Comparison of ENCODE assay signal across 8 cellular contexts in the genomic region with DNA sequence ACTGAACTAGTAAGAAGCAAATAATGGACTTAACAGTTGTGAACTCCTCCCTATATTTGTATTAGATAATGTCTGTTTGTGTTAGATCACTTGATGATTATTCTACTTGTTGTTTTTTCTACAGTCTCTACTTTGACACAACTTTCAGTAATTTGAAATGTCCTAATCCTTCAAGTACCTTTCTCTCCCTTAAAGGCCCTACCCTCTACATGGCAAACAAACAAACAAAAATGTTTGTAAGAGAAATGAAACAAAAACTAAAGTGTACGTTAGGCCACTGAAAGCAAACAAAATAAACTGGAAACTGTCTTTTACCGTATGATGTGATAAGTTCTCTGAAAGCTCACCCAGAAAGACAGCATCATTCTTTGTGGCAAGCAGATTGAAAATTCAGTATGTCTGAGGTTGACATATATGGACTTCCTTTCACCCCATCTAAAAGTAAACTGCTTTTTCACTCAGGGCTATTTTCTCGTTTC.
DNase-seq lines count a peak whose midpoint lies in the region; ATAC-seq and TF ChIP-seq lines count a peak whose summit lies in the region.

No MANE protein-coding gene starts in this region.

- H3K9me2 ChIP-seq in GM23338 (ENCODE audit: insufficient read depth), result no peaks in the 10 kb centered on the region

- H3K4me1 Mint-ChIP-seq in GM23338 (no peaks in the 10 kb centered on the region), T-helper 17 cell (peaks cover 17% of the 10 kb centered on the region)

- no peaks in the 10 kb centered on the region for H3K4me1 ChIP-seq in GM23338 (ENCODE audit: insufficient read depth)
- peaks cover 0 to 12% of the 10 kb centered on the region in 2 donors for H3K4me1 ChIP-seq in left lung

- H3K4me3 ChIP-seq in GM23338 (no peak overlapping the region), left lung (no peak overlapping the region)
- H3K4me3 ChIP-seq in Jurkat, Clone E6-1 (ENCODE audit: low read length), result no peak overlapping the region

- H3K9me3 ChIP-seq in left lung (no peaks in the 10 kb centered on the region), T-helper 17 cell (ENCODE audit: control insufficient read depth, low read length, poor library complexity, severe bottlenecking) (no peaks in the 10 kb centered on the region)

- H3K79me2 ChIP-seq in GM23338 (replicated peaks; ENCODE audit: insufficient read depth), result no peaks in the 10 kb centered on the region

- H3K36me3 Mint-ChIP-seq in GM23338 (ENCODE audit: low read depth), result no peaks in the 10 kb centered on the region
- no peaks in the 10 kb centered on the region for H3K36me3 Mint-ChIP-seq in T-helper 17 cell (ENCODE audit: low read depth)

- H4K20me1 ChIP-seq in GM23338 (replicated peaks; ENCODE audit: insufficient read depth), result no peaks in the 10 kb centered on the region

- H2AFZ ChIP-seq in GM23338, result no peak overlapping the region

- H3K9me3 Mint-ChIP-seq in GM23338, result no peaks in the 10 kb centered on the region

- intact Hi-C loops in left lung (cut with DNase I), result no loop called here

- H3K4me3 Mint-ChIP-seq in GM23338 (no peak overlapping the region), T-helper 17 cell (no peak overlapping the region)

- no peaks in the 10 kb centered on the region for H3F3A ChIP-seq in GM23338 (replicated peaks; ENCODE audit: low read depth)

- H3K27ac ChIP-seq in GM23338 (ENCODE audit: low read depth) (no peak overlapping the region), left lung (no peak overlapping the region)

- no peaks in the 10 kb centered on the region for H3K36me3 ChIP-seq in GM23338 (ENCODE audit: insufficient read depth)
- no peaks in the 10 kb centered on the region for H3K36me3 ChIP-seq in left lung

- H3K27me3 ChIP-seq in GM23338 (ENCODE audit: insufficient read depth), result no peaks in the 10 kb centered on the region
- H3K27me3 ChIP-seq in left lung, result no peaks in the 10 kb centered on the region

- H3K27me3 Mint-ChIP-seq in GM23338 (ENCODE audit: insufficient read depth, low read depth, poor library complexity) (no peaks in the 10 kb centered on the region), T-helper 17 cell (no peaks in the 10 kb centered on the region)

- H3K27ac Mint-ChIP-seq in GM23338 (peak overlapping the region; percentile 67; the same call in 1 of the 2 replicates), T-helper 17 cell (no peak overlapping the region)

- ATAC-seq in GM18858 (IDR thresholded peaks at IDR 0.05; ENCODE audit: unreplicated experiment) (peak; percentile 77), GM23338 (no peak), left lung (peak; percentile 50), T-helper 17 cell (no peak)

- H3K4me2 ChIP-seq in GM23338, result no peak overlapping the region

- TF ChIP-seq CTCF in GM23338 (conservative IDR thresholded peaks at IDR 0.05; ENCODE audit: low read depth in 2 of 2) (no peak), left lung (IDR thresholded peaks at IDR 0.05) (no peak)

- no peak for DNase-seq in GM23338 (ENCODE audit: low spot score)
- peak; percentile 46 for DNase-seq in Jurkat, Clone E6-1 (ENCODE audit: low read depth, low spot score)
- DNase-seq in left lung, result no peak
- DNase-seq in glomerular visceral epithelial cell (ENCODE audit: extremely low spot score), result no peak
- DNase-seq in NCI-H146 treated with DMSO at 0.1 percent for 48 hours (lab: John Stamatoyannopoulos, UW; ENCODE audit: unreplicated experiment), result no peak
- no peak for DNase-seq in T-helper 17 cell
- DNase-seq in GDM1 (lab: John Stamatoyannopoulos, UW), result no peak

TF ChIP-seq in GM23338, 12 proteins besides CTCF, POLR2A, EP300 and RAD21 (continues in another document):
- no peak for TF ChIP-seq NANOG (IDR thresholded peaks at IDR 0.05; ENCODE audit: borderline replicate concordance)
- no peak for TF ChIP-seq EZH2phosphoT487 (IDR thresholded peaks at IDR 0.05; ENCODE audit: unreplicated experiment)
- no peak for TF ChIP-seq ZNF331 (CRISPR knock-in tag; IDR thresholded peaks at IDR 0.05; ENCODE audit: low read depth)
- TF ChIP-seq, protein P1, sequence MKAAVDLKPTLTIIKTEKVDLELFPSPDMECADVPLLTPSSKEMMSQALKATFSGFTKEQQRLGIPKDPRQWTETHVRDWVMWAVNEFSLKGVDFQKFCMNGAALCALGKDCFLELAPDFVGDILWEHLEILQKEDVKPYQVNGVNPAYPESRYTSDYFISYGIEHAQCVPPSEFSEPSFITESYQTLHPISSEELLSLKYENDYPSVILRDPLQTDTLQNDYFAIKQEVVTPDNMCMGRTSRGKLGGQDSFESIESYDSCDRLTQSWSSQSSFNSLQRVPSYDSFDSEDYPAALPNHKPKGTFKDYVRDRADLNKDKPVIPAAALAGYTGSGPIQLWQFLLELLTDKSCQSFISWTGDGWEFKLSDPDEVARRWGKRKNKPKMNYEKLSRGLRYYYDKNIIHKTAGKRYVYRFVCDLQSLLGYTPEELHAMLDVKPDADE (IDR thresholded peaks at IDR 0.05), result no peak
- TF ChIP-seq CREB1 (CRISPR knock-in tag; IDR thresholded peaks at IDR 0.05; ENCODE audit: low read depth), result no peak
- TF ChIP-seq POLR2AphosphoS5 (IDR thresholded peaks at IDR 0.05; ENCODE audit: low read depth), result no peak
- TF ChIP-seq STAT1 (IDR thresholded peaks at IDR 0.05; ENCODE audit: unreplicated experiment), result no peak
- TF ChIP-seq, protein P2, sequence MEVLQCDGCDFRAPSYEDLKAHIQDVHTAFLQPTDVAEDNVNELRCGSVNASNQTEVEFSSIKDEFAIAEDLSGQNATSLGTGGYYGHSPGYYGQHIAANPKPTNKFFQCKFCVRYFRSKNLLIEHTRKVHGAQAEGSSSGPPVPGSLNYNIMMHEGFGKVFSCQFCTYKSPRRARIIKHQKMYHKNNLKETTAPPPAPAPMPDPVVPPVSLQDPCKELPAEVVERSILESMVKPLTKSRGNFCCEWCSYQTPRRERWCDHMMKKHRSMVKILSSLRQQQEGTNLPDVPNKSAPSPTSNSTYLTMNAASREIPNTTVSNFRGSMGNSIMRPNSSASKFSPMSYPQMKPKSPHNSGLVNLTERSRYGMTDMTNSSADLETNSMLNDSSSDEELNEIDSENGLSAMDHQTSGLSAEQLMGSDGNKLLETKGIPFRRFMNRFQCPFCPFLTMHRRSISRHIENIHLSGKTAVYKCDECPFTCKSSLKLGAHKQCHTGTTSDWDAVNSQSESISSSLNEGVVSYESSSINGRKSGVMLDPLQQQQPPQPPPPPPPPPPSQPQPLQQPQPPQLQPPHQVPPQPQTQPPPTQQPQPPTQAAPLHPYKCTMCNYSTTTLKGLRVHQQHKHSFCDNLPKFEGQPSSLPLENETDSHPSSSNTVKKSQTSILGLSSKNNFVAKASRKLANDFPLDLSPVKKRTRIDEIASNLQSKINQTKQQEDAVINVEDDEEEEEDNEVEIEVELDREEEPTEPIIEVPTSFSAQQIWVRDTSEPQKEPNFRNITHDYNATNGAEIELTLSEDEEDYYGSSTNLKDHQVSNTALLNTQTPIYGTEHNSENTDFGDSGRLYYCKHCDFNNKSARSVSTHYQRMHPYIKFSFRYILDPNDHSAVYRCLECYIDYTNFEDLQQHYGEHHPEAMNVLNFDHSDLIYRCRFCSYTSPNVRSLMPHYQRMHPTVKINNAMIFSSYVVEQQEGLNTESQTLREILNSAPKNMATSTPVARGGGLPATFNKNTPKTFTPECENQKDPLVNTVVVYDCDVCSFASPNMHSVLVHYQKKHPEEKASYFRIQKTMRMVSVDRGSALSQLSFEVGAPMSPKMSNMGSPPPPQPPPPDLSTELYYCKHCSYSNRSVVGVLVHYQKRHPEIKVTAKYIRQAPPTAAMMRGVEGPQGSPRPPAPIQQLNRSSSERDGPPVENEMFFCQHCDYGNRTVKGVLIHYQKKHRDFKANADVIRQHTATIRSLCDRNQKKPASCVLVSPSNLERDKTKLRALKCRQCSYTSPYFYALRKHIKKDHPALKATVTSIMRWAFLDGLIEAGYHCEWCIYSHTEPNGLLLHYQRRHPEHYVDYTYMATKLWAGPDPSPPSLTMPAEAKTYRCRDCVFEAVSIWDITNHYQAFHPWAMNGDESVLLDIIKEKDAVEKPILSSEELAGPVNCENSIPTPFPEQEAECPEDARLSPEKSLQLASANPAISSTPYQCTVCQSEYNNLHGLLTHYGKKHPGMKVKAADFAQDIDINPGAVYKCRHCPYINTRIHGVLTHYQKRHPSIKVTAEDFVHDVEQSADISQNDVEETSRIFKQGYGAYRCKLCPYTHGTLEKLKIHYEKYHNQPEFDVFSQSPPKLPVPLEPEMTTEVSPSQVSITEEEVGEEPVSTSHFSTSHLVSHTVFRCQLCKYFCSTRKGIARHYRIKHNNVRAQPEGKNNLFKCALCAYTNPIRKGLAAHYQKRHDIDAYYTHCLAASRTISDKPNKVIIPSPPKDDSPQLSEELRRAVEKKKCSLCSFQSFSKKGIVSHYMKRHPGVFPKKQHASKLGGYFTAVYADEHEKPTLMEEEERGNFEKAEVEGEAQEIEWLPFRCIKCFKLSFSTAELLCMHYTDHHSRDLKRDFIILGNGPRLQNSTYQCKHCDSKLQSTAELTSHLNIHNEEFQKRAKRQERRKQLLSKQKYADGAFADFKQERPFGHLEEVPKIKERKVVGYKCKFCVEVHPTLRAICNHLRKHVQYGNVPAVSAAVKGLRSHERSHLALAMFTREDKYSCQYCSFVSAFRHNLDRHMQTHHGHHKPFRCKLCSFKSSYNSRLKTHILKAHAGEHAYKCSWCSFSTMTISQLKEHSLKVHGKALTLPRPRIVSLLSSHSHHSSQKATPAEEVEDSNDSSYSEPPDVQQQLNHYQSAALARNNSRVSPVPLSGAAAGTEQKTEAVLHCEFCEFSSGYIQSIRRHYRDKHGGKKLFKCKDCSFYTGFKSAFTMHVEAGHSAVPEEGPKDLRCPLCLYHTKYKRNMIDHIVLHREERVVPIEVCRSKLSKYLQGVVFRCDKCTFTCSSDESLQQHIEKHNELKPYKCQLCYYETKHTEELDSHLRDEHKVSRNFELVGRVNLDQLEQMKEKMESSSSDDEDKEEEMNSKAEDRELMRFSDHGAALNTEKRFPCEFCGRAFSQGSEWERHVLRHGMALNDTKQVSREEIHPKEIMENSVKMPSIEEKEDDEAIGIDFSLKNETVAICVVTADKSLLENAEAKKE (CRISPR knock-in tag; IDR thresholded peaks at IDR 0.05), result no peak

Comparison
In these comparisons a context has a peak if more than half of its experiments do, and no peak if none do; other contexts are left out.
1. ATAC-seq: peak in GM18858 (single experiment) and left lung (single experiment); none in GM23338 (single experiment) and T-helper 17 cell (single experiment).